In the genomic region with DNA sequence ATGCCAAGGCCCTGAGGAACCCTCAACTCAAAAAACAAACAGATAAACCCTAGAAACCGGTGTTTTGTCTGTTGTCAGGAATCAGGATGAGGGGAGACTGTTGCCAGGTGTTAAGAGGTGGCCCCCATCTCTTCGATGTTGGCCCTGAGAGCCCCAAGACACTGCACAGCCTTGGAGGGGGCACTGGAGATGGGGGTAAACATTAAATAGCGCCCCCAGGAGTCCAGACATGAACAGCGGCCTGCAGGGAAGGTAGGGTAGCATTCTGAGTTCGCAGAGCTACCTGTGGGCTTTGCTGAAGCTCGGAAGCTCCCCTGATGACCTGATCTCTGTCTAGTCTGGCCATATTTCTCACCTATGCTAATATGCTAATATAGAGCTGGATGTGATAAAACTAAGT, we compare ENCODE assay signal across 14 cellular contexts.
DNase-seq lines count a peak whose midpoint lies in the region; ATAC-seq and TF ChIP-seq lines count a peak whose summit lies in the region.
"Had no signal": no experiment of that assay in that cellular context is flagged by ENCODE, and none has a peak within 500 bp of the region (broad histone marks: within the 10 kb centered on the region; RNA-seq: fewer than 3 reads in every experiment).

No MANE protein-coding gene starts in this region.

- no peak for DNase-seq in SK-N-SH
- no peak for DNase-seq in astrocyte of the cerebellum (ENCODE audit: low read depth)
- peak in 1 of 2 donors; percentile 58 for DNase-seq in suprapubic skin (ENCODE audit: low spot score in 2 of 2)
- DNase-seq in AG20443 (ENCODE audit: low spot score), result no peak
- DNase-seq in NCI-H1417 (lab: John Stamatoyannopoulos, UW), result no peak
- no peak for DNase-seq in glomerular visceral epithelial cell (ENCODE audit: extremely low spot score)
- DNase-seq: activated CD4-positive, alpha-beta memory T cell treated with anti-CD3 and anti-CD28 coated beads, Interleukin-2, amount 10 ng/mL, durations not matched to agents 7 days and 5 days; effector memory CD4-positive, alpha-beta T cell; NCI-H1436 treated with DMSO at 0.1 percent for 48 hours; pancreas; stimulated activated naive CD4-positive, alpha-beta T cell treated with Interleukin-2 at 50 U/mL for 16 hours had no signal

- H3K36me3 ChIP-seq in SK-N-SH (replicated peaks in 1 of 2; ENCODE audit: control insufficient read depth in 1 of 2, insufficient read depth in 2 of 2, low read length in 1 of 2), result no peaks in the 10 kb centered on the region
- H3K36me3 ChIP-seq in suprapubic skin, result peaks cover 8% of the 10 kb centered on the region
- H3K36me3 ChIP-seq: pancreas had no signal

- ATAC-seq in SK-N-SH treated with all-trans-retinoic acid at 6 μM for 48 hours, result no peak
- ATAC-seq: pancreas had no signal

- TF ChIP-seq POLR2A in suprapubic skin (IDR thresholded peaks at IDR 0.05), result no peak

- no peak overlapping the region for H2AFZ ChIP-seq in SK-N-SH (ENCODE audit: low read depth)

- H3K4me3 ChIP-seq in SK-N-SH (ENCODE audit: low read depth in 2 of 2, low read length in 1 of 2) (no peak overlapping the region), astrocyte of the cerebellum (ENCODE audit: low read depth, low read length) (no peak overlapping the region), suprapubic skin (no peak overlapping the region)
- H3K4me3 ChIP-seq: pancreas had no signal

- no peaks in the 10 kb centered on the region for H3K9me3 ChIP-seq in SK-N-SH
- no peaks in the 10 kb centered on the region for H3K9me3 ChIP-seq in suprapubic skin
- H3K9me3 ChIP-seq: pancreas had no signal

- TF ChIP-seq RAD21 in SK-N-SH (IDR thresholded peaks at IDR 0.05; ENCODE audit: low read length), result no peak

- WGBS in SK-N-SH (ENCODE audit: low lambda C conversion rate), result 70% methylated on average over 6 of the region's 6 CpGs
- 79% methylated on average over 6 of the region's 6 CpGs for WGBS in suprapubic skin

- H4K20me1 ChIP-seq in SK-N-SH (ENCODE audit: insufficient read depth), result no peaks in the 10 kb centered on the region

- no peak overlapping the region for H3K4me2 ChIP-seq in SK-N-SH

- H3K27me3 ChIP-seq in SK-N-SH (ENCODE audit: insufficient read depth), result no peaks in the 10 kb centered on the region
- no peaks in the 10 kb centered on the region for H3K27me3 ChIP-seq in layer of hippocampus (ENCODE audit: control insufficient read depth, insufficient read depth, low read length)
- H3K27me3 ChIP-seq in suprapubic skin, result no peaks in the 10 kb centered on the region
- H3K27me3 ChIP-seq: pancreas had no signal

- TF ChIP-seq EP300 in SK-N-SH (IDR thresholded peaks at IDR 0.05; ENCODE audit: borderline replicate concordance in 1 of 2, low read depth in 1 of 2, low read length in 1 of 2) (no peak), suprapubic skin (IDR thresholded peaks at IDR 0.05) (no peak)

- H3K9me2 ChIP-seq in SK-N-SH, result no peaks in the 10 kb centered on the region

- in situ Hi-C loops in astrocyte of the cerebellum (cut with HindIII; ENCODE audit: low sequenced_read_pairs), result no loop called here

- no peaks in the 10 kb centered on the region for H3K79me2 ChIP-seq in SK-N-SH (ENCODE audit: insufficient read depth)

- no peak overlapping the region for H3K9ac ChIP-seq in SK-N-SH

- H3K27ac ChIP-seq in SK-N-SH (ENCODE audit: low read depth in 2 of 2, low read length in 1 of 2) (peak overlapping the region in 1 of 2 experiments; percentile 11; a peak in 1 of 4 replicates), layer of hippocampus (ENCODE audit: low read depth, low read length) (peak overlapping the region; percentile 13), suprapubic skin (peak overlapping the region; percentile 61)
- H3K27ac ChIP-seq: 22Rv1, pancreas had no signal

- peaks cover 7% of the 10 kb centered on the region for H3F3A ChIP-seq in SK-N-SH (replicated peaks; ENCODE audit: insufficient read depth)

- TF ChIP-seq CTCF in SK-N-SH (IDR thresholded peaks at IDR 0.05), result peak; percentile 20; the same call in 1 of the 2 replicates
- TF ChIP-seq CTCF in astrocyte of the cerebellum (IDR thresholded peaks at IDR 0.05; ENCODE audit: low read depth, low read length, missing control alignments), result peak; percentile 2
- no peak for TF ChIP-seq CTCF in suprapubic skin (IDR thresholded peaks at IDR 0.05)

- CTCF ChIA-PET in SK-N-SH (lab: Yijun Ruan, JAX), result interaction anchor here (0.7 to 20.7 kb wide), 9 partner anchors 97 to 640 kb away, joined by 3 to 333 read pairs (median 3); no protein-coding TSS in a partner anchor

- H3K4me1 ChIP-seq in SK-N-SH (ENCODE audit: control insufficient read depth in 1 of 2, insufficient read depth in 2 of 2, low read depth in 1 of 2, low read length in 1 of 2), result peaks cover 5 to 45% of the 10 kb centered on the region in 2 experiments; a peak in 3 of 4 replicates
- H3K4me1 ChIP-seq in suprapubic skin, result peaks cover 24% of the 10 kb centered on the region
- H3K4me1 ChIP-seq: pancreas had no signal

- POLR2A ChIA-PET in SK-N-SH (lab: Yijun Ruan, JAX), result interaction anchor here (0.6 kb wide), 1 partner anchor 393 kb away, joined by 6 read pairs; no protein-coding TSS in a partner anchor

TF ChIP-seq in SK-N-SH, 30 proteins besides CTCF, POLR2A, EP300 and RAD21 (continues in another document):
- TF ChIP-seq MAX (IDR thresholded peaks at IDR 0.05; ENCODE audit: low read depth), result no peak
- TF ChIP-seq IRF3 (IDR thresholded peaks at IDR 0.05; ENCODE audit: low read depth, low read length), result no peak
- TF ChIP-seq, protein P1, sequence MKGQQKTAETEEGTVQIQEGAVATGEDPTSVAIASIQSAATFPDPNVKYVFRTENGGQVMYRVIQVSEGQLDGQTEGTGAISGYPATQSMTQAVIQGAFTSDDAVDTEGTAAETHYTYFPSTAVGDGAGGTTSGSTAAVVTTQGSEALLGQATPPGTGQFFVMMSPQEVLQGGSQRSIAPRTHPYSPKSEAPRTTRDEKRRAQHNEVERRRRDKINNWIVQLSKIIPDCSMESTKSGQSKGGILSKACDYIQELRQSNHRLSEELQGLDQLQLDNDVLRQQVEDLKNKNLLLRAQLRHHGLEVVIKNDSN (IDR thresholded peaks at IDR 0.05; ENCODE audit: borderline replicate concordance, low read depth), result no peak
- no peak for TF ChIP-seq MXI1 (IDR thresholded peaks at IDR 0.05; ENCODE audit: low read depth, low read length)
- no peak for TF ChIP-seq TCF12 (IDR thresholded peaks at IDR 0.05)
- TF ChIP-seq JUND (IDR thresholded peaks at IDR 0.05), result no peak
- no peak for TF ChIP-seq YY1 (IDR thresholded peaks at IDR 0.05; ENCODE audit: low read depth)
- TF ChIP-seq TAF1 (IDR thresholded peaks at IDR 0.05; ENCODE audit: borderline replicate concordance, low read depth, low read length), result no peak
- TF ChIP-seq CHD2 (IDR thresholded peaks at IDR 0.05; ENCODE audit: low read length, partially characterized antibody), result no peak
- no peak for TF ChIP-seq RCOR1 (IDR thresholded peaks at IDR 0.05; ENCODE audit: low read length)
- TF ChIP-seq FOXM1 (IDR thresholded peaks at IDR 0.05; ENCODE audit: low read depth), result no peak
- TF ChIP-seq SIN3A (IDR thresholded peaks at IDR 0.05; ENCODE audit: borderline replicate concordance, low read depth, low read length), result no peak

TF ChIP-seq in SK-N-SH treated with all-trans-retinoic acid at 6 μM for 48 hours, 23 proteins besides CTCF, POLR2A, EP300 and RAD21 (continues in another document):
- TF ChIP-seq, protein P2, sequence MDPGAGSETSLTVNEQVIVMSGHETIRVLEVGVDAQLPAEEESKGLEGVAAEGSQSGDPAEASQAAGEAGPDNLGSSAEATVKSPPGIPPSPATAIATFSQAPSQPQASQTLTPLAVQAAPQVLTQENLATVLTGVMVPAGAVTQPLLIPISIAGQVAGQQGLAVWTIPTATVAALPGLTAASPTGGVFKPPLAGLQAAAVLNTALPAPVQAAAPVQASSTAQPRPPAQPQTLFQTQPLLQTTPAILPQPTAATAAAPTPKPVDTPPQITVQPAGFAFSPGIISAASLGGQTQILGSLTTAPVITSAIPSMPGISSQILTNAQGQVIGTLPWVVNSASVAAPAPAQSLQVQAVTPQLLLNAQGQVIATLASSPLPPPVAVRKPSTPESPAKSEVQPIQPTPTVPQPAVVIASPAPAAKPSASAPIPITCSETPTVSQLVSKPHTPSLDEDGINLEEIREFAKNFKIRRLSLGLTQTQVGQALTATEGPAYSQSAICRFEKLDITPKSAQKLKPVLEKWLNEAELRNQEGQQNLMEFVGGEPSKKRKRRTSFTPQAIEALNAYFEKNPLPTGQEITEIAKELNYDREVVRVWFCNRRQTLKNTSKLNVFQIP (CRISPR knock-in tag; IDR thresholded peaks at IDR 0.05; ENCODE audit: borderline replicate concordance, low read depth), result no peak
- TF ChIP-seq, protein P3, sequence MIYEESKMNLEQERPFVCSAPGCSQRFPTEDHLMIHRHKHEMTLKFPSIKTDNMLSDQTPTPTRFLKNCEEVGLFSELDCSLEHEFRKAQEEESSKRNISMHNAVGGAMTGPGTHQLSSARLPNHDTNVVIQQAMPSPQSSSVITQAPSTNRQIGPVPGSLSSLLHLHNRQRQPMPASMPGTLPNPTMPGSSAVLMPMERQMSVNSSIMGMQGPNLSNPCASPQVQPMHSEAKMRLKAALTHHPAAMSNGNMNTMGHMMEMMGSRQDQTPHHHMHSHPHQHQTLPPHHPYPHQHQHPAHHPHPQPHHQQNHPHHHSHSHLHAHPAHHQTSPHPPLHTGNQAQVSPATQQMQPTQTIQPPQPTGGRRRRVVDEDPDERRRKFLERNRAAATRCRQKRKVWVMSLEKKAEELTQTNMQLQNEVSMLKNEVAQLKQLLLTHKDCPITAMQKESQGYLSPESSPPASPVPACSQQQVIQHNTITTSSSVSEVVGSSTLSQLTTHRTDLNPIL (CRISPR knock-in tag; IDR thresholded peaks at IDR 0.05; ENCODE audit: low read depth), result no peak
- TF ChIP-seq ARNTL (CRISPR knock-in tag; IDR thresholded peaks at IDR 0.05; ENCODE audit: borderline replicate concordance, low read depth) (no peak), ESRRG (CRISPR knock-in tag; IDR thresholded peaks at IDR 0.05) (no peak), RARB (CRISPR knock-in tag; IDR thresholded peaks at IDR 0.05) (no peak), CSRNP3 (CRISPR knock-in tag; IDR thresholded peaks at IDR 0.05) (no peak), ZNF8 (CRISPR knock-in tag; IDR thresholded peaks at IDR 0.05) (no peak), ZNF70 (CRISPR knock-in tag; IDR thresholded peaks at IDR 0.05) (no peak), GLIS3 (CRISPR knock-in tag; IDR thresholded peaks at IDR 0.05) (no peak), ZFP30 (CRISPR knock-in tag; IDR thresholded peaks at IDR 0.05) (no peak)

Comparison
In these comparisons a context has a peak if more than half of its experiments do, and no peak if none do; other contexts are left out.
1. CTCF ChIP-seq: peak in SK-N-SH (single experiment) and astrocyte of the cerebellum (single experiment); none in suprapubic skin (0 of 2).